ENCODE assay signal across 2 cellular contexts in the genomic region with DNA sequence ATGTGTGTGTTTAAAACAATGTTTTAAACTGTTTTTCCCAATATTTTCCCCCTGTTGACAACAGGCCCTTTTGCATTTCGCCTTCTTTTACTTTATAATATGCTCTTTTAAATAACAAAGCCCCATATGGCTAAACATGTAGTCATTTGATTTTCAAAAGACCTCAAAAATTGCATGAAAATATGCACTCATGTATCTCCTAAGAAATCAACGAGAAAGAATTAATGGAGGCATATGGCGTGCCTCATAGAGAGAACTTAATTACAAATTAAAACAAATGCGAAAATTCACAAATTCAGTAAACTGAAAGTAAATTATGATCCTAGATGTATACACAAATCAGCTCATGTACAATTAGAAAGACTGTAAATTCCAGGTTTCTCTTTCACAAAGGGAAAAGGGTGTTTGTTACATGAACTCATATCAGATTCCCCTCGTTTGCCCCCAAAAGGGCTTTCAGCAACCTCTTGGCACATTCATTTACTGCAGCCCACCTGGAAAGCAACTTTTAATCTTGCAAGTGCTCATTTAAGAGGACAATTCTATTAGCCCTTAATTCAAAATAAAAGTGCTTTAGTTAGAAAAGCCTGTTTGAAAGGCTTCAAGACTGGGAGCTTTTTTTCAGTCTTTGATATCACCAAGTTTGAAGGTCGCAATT.
TF ChIP-seq lines count a peak whose summit lies in the region.

No MANE protein-coding gene starts in this region.

TF ChIP-seq in SK-N-SH, 30 proteins besides CTCF, POLR2A, EP300 and RAD21 (continued from another document):
- TF ChIP-seq, protein P1, sequence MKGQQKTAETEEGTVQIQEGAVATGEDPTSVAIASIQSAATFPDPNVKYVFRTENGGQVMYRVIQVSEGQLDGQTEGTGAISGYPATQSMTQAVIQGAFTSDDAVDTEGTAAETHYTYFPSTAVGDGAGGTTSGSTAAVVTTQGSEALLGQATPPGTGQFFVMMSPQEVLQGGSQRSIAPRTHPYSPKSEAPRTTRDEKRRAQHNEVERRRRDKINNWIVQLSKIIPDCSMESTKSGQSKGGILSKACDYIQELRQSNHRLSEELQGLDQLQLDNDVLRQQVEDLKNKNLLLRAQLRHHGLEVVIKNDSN (IDR thresholded peaks at IDR 0.05; ENCODE audit: borderline replicate concordance, low read depth): no peak
- TF ChIP-seq, protein P2, sequence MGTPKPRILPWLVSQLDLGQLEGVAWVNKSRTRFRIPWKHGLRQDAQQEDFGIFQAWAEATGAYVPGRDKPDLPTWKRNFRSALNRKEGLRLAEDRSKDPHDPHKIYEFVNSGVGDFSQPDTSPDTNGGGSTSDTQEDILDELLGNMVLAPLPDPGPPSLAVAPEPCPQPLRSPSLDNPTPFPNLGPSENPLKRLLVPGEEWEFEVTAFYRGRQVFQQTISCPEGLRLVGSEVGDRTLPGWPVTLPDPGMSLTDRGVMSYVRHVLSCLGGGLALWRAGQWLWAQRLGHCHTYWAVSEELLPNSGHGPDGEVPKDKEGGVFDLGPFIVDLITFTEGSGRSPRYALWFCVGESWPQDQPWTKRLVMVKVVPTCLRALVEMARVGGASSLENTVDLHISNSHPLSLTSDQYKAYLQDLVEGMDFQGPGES (IDR thresholded peaks at IDR 0.05; ENCODE audit: low read depth, low read length): no peak
- no peak for TF ChIP-seq MXI1 (IDR thresholded peaks at IDR 0.05; ENCODE audit: low read depth, low read length)
TF ChIP-seq in SK-N-SH: peak in this region for 0.

TF ChIP-seq in SK-N-SH treated with all-trans-retinoic acid at 6 μM for 48 hours, 23 proteins besides CTCF, POLR2A, EP300 and RAD21 (continued from another document):
- TF ChIP-seq, protein P3, sequence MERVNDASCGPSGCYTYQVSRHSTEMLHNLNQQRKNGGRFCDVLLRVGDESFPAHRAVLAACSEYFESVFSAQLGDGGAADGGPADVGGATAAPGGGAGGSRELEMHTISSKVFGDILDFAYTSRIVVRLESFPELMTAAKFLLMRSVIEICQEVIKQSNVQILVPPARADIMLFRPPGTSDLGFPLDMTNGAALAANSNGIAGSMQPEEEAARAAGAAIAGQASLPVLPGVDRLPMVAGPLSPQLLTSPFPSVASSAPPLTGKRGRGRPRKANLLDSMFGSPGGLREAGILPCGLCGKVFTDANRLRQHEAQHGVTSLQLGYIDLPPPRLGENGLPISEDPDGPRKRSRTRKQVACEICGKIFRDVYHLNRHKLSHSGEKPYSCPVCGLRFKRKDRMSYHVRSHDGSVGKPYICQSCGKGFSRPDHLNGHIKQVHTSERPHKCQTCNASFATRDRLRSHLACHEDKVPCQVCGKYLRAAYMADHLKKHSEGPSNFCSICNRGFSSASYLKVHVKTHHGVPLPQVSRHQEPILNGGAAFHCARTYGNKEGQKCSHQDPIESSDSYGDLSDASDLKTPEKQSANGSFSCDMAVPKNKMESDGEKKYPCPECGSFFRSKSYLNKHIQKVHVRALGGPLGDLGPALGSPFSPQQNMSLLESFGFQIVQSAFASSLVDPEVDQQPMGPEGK (CRISPR knock-in tag; IDR thresholded peaks at IDR 0.05; ENCODE audit: borderline replicate concordance): no peak
- TF ChIP-seq ZFP3 (CRISPR knock-in tag; IDR thresholded peaks at IDR 0.05) (no peak), RARB (CRISPR knock-in tag; IDR thresholded peaks at IDR 0.05) (no peak), ZNF70 (CRISPR knock-in tag; IDR thresholded peaks at IDR 0.05) (no peak)
- TF ChIP-seq, protein P4, sequence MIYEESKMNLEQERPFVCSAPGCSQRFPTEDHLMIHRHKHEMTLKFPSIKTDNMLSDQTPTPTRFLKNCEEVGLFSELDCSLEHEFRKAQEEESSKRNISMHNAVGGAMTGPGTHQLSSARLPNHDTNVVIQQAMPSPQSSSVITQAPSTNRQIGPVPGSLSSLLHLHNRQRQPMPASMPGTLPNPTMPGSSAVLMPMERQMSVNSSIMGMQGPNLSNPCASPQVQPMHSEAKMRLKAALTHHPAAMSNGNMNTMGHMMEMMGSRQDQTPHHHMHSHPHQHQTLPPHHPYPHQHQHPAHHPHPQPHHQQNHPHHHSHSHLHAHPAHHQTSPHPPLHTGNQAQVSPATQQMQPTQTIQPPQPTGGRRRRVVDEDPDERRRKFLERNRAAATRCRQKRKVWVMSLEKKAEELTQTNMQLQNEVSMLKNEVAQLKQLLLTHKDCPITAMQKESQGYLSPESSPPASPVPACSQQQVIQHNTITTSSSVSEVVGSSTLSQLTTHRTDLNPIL (CRISPR knock-in tag; IDR thresholded peaks at IDR 0.05; ENCODE audit: low read depth): no peak
